38 cellular contexts compared by ENCODE assay signal in genomic region chr13:70173236-70173959, GRCh38.
DNase-seq lines count a peak whose midpoint lies in the region; ATAC-seq and TF ChIP-seq lines count a peak whose summit lies in the region.
"Had no signal": no experiment of that assay in that cellular context is flagged by ENCODE, and none has a peak within 500 bp of the region (broad histone marks: within the 10 kb centered on the region; RNA-seq: fewer than 3 reads in every experiment).

No MANE protein-coding gene starts in this region.

- H3K4me1 Mint-ChIP-seq in endodermal cell: no peaks in the 10 kb centered on the region
- no peaks in the 10 kb centered on the region for H3K4me1 Mint-ChIP-seq in stimulated activated effector memory CD8-positive, alpha-beta T cell treated with anti-CD3 and anti-CD28 coated beads, Interleukin-12 subunit alpha, Interleukin-12 subunit beta, amount 100 ng/mL, for 72 hours
- H3K4me1 Mint-ChIP-seq: CD14-positive monocyte, immature natural killer cell, memory B cell, neural crest cell had no signal

- TF ChIP-seq POLR2A in transverse colon (IDR thresholded peaks at IDR 0.05): no peak

- H3K9ac ChIP-seq in OCI-LY3 (ENCODE audit: low read length) (no peak overlapping the region), endodermal cell (ENCODE audit: extremely low read depth, low read length, poor library complexity, severe bottlenecking) (no peak overlapping the region), neural cell (ENCODE audit: low read length) (no peak overlapping the region)
- H3K9ac ChIP-seq: GM23248, parathyroid adenoma had no signal

- H3K4me2 ChIP-seq in OCI-LY3 (ENCODE audit: low read length) (no peak overlapping the region), neural cell (ENCODE audit: low read length) (no peak overlapping the region)
- H3K4me2 ChIP-seq: hepatocyte, smooth muscle cell had no signal

- intact Hi-C loops in transverse colon (cut with DNase I; ENCODE audit: low total_unique reads): no loop called here

- DNase-seq in NCI-H1092 treated with DMSO at 0.1 percent for 48 hours (lab: John Stamatoyannopoulos, UW): peak; percentile 32
- no peak for DNase-seq in NCI-H1092 (lab: John Stamatoyannopoulos, UW)
- peak; percentile 47 for DNase-seq in endodermal cell
- DNase-seq in transverse colon: no peak
- DNase-seq in stimulated activated effector memory CD8-positive, alpha-beta T cell treated with anti-CD3 and anti-CD28 coated beads, Interleukin-12 subunit alpha, Interleukin-12 subunit beta, amount 100 ng/mL, for 72 hours (ENCODE audit: low spot score in 2 of 2): no peak
- DNase-seq: 8988T; activated CD4-positive, alpha-beta T cell treated with anti-CD3 and anti-CD28 coated beads for 1 hour; activated CD8-positive, alpha-beta memory T cell treated with anti-CD3 and anti-CD28 coated beads for 24 hours; activated naive CD4-positive, alpha-beta T cell treated with anti-CD3 and anti-CD28 coated beads, Interleukin-2, amount 50 U/mL, for 16 hours; activated T-cell treated with anti-CD3 and anti-CD28 coated beads for 4 hours; amniotic stem cell; Caco-2; DMS53; gastrocnemius medialis; GM23248; HFFc6; immature natural killer cell; NCI-H1048; NCI-H2029 treated with DMSO at 0.1 percent for 48 hours; NCI-H446 treated with DMSO at 0.1 percent for 48 hours; NCI-H82; stimulated activated CD4-positive, alpha-beta T cell treated with anti-CD3 and anti-CD28 coated beads, Interleukin-1b, Interleukin-23, amount 100 ng/mL, for 48 hours; T-helper 2 cell; testis had no signal

- WGBS in endodermal cell (ENCODE audit: insufficient coverage in 1 of 2, insufficient read length in 1 of 2), 2 experiments: 78 to 100% methylated on average over 1 to 2 of the region's 2 CpGs
- WGBS in transverse colon (ENCODE audit: low coverage in 1 of 2), 2 donors: 44 to 47% methylated on average over 1 to 2 of the region's 2 CpGs

- no peak for TF ChIP-seq RAD21 in neural cell (conservative IDR thresholded peaks at IDR 0.05)

- H4K20me1 ChIP-seq in OCI-LY3 (ENCODE audit: insufficient read depth, low read length): no peaks in the 10 kb centered on the region
- H4K20me1 ChIP-seq in neural cell (ENCODE audit: insufficient read depth): no peaks in the 10 kb centered on the region

- H3K36me3 ChIP-seq in OCI-LY3 (replicated peaks; ENCODE audit: low read depth, low read length) (no peaks in the 10 kb centered on the region), endodermal cell (ENCODE audit: control insufficient read depth, insufficient read depth, low read length) (no peaks in the 10 kb centered on the region), neural cell (ENCODE audit: insufficient read depth, low read length) (no peaks in the 10 kb centered on the region), transverse colon (no peaks in the 10 kb centered on the region)
- H3K36me3 ChIP-seq: breast epithelium, gastrocnemius medialis had no signal

- H3K79me2 ChIP-seq in OCI-LY3 (ENCODE audit: low read length) (no peaks in the 10 kb centered on the region), neural cell (replicated peaks; ENCODE audit: insufficient read depth, low read length) (no peaks in the 10 kb centered on the region)
- H3K79me2 ChIP-seq: hepatocyte, parathyroid adenoma had no signal

- H3K27ac Mint-ChIP-seq in endodermal cell: no peak overlapping the region
- H3K27ac Mint-ChIP-seq in stimulated activated effector memory CD8-positive, alpha-beta T cell treated with anti-CD3 and anti-CD28 coated beads, Interleukin-12 subunit alpha, Interleukin-12 subunit beta, amount 100 ng/mL, for 72 hours: no peak overlapping the region
- H3K27ac Mint-ChIP-seq: activated T-helper 2 cell treated with anti-CD3 and anti-CD28 coated beads, Interferon-gamma antibody, Interleukin-2, Interleukin-4, amounts not matched to agents 10 μg/mL and 5 μg/mL and 100 μg/mL, durations not matched to agents 14 hours and 24 hours and 36 hours; CD14-positive monocyte; HFFc6; immature natural killer cell; memory B cell; stimulated activated naive CD8-positive, alpha-beta T cell treated with anti-CD3 and anti-CD28 coated beads, Interleukin-15, Interleukin-2, amounts not matched to agents 100 ng/mL and 50 ng/mL, for 24 hours had no signal

- H3K36me3 Mint-ChIP-seq in endodermal cell (ENCODE audit: low read depth): no peaks in the 10 kb centered on the region
- no peaks in the 10 kb centered on the region for H3K36me3 Mint-ChIP-seq in stimulated activated effector memory CD8-positive, alpha-beta T cell treated with anti-CD3 and anti-CD28 coated beads, Interleukin-12 subunit alpha, Interleukin-12 subunit beta, amount 100 ng/mL, for 72 hours
- H3K36me3 Mint-ChIP-seq: CD14-positive monocyte, immature natural killer cell, memory B cell had no signal

- H3K4me1 ChIP-seq in OCI-LY3 (ENCODE audit: low read length) (no peaks in the 10 kb centered on the region), endodermal cell (ENCODE audit: control insufficient read depth, insufficient read depth, low read length) (no peaks in the 10 kb centered on the region), transverse colon (no peaks in the 10 kb centered on the region)
- H3K4me1 ChIP-seq: breast epithelium, Caco-2, gastrocnemius medialis, parathyroid adenoma, testis had no signal

- no peak overlapping the region for H3K4me3 Mint-ChIP-seq in endodermal cell
- no peak overlapping the region for H3K4me3 Mint-ChIP-seq in stimulated activated effector memory CD8-positive, alpha-beta T cell treated with anti-CD3 and anti-CD28 coated beads, Interleukin-12 subunit alpha, Interleukin-12 subunit beta, amount 100 ng/mL, for 72 hours
- H3K4me3 Mint-ChIP-seq: CD14-positive monocyte; HFFc6; immature natural killer cell; memory B cell; neural crest cell; stimulated activated naive CD8-positive, alpha-beta T cell treated with anti-CD3 and anti-CD28 coated beads, Interleukin-15, Interleukin-2, amounts not matched to agents 100 ng/mL and 50 ng/mL, for 24 hours had no signal

- TF ChIP-seq CTCF in OCI-LY3 (IDR thresholded peaks at IDR 0.05; ENCODE audit: low read depth, low read length) (no peak), endodermal cell (conservative IDR thresholded peaks at IDR 0.05) (no peak), neural cell (IDR thresholded peaks at IDR 0.05; ENCODE audit: poor library complexity, severe bottlenecking) (no peak), transverse colon (IDR thresholded peaks at IDR 0.05) (no peak)

- no peak for ATAC-seq in GM21576 (IDR thresholded peaks at IDR 0.05; ENCODE audit: unreplicated experiment)
- ATAC-seq in stimulated activated effector memory CD8-positive, alpha-beta T cell treated with anti-CD3 and anti-CD28 coated beads, Interleukin-12 subunit alpha, Interleukin-12 subunit beta, amount 100 ng/mL, for 72 hours: no peak
- ATAC-seq: gastrocnemius medialis, left lobe of liver had no signal

- H2AFZ ChIP-seq in OCI-LY3 (ENCODE audit: low read depth, low read length): peak overlapping the region; percentile 20
- H2AFZ ChIP-seq in neural cell (ENCODE audit: low read depth, low read length): no peak overlapping the region
- H2AFZ ChIP-seq: GM23248, hepatocyte, parathyroid adenoma had no signal

- H3F3A ChIP-seq in neural cell (ENCODE audit: insufficient read depth, low read length, poor library complexity, severe bottlenecking): no peaks in the 10 kb centered on the region

- H3K9me2 ChIP-seq in neural cell (ENCODE audit: insufficient read depth, low read length): no peaks in the 10 kb centered on the region

- in situ Hi-C loops in transverse colon (cut with MboI; ENCODE audit: low pct_ligation_motif_present in 1 of 4, low pct_unique_long_range_greater_than_20kb in 1 of 4, low sequenced_read_pairs in 3 of 4): no loop called here

- no peak overlapping the region for H3K4me3 ChIP-seq in OCI-LY3 (ENCODE audit: low read length)
- no peak overlapping the region for H3K4me3 ChIP-seq in endodermal cell (ENCODE audit: low read length)
- H3K4me3 ChIP-seq in neural cell (ENCODE audit: low read length): no peak overlapping the region
- no peak overlapping the region for H3K4me3 ChIP-seq in transverse colon
- H3K4me3 ChIP-seq: breast epithelium, gastrocnemius medialis, GM23248, hepatocyte, SK-N-MC, smooth muscle cell, testis had no signal

- TF ChIP-seq EP300 in neural cell (conservative IDR thresholded peaks at IDR 0.05; ENCODE audit: poor library complexity, severe bottlenecking): peak; percentile 40
- TF ChIP-seq EP300 in transverse colon (IDR thresholded peaks at IDR 0.05; ENCODE audit: low read depth): no peak

- H3K9me3 ChIP-seq in OCI-LY3 (ENCODE audit: insufficient read depth, low read length) (no peaks in the 10 kb centered on the region), endodermal cell (ENCODE audit: control insufficient read depth, low read length) (no peaks in the 10 kb centered on the region), neural cell (ENCODE audit: low read length) (no peaks in the 10 kb centered on the region), transverse colon (no peaks in the 10 kb centered on the region)
- H3K9me3 ChIP-seq: breast epithelium, Caco-2, gastrocnemius medialis, testis had no signal

- no peaks in the 10 kb centered on the region for H3K27me3 Mint-ChIP-seq in endodermal cell (ENCODE audit: insufficient read depth)
- H3K27me3 Mint-ChIP-seq: memory B cell; stimulated activated naive CD8-positive, alpha-beta T cell treated with anti-CD3 and anti-CD28 coated beads, Interleukin-15, Interleukin-2, amounts not matched to agents 100 ng/mL and 50 ng/mL, for 24 hours had no signal

- no peak overlapping the region for H3K27ac ChIP-seq in OCI-LY3 (ENCODE audit: low read length)
- H3K27ac ChIP-seq in endodermal cell (ENCODE audit: low read depth, low read length): no peak overlapping the region
- H3K27ac ChIP-seq in neural cell (ENCODE audit: low read length): peak overlapping the region; percentile 42
- H3K27ac ChIP-seq in transverse colon: no peak overlapping the region
- H3K27ac ChIP-seq: breast epithelium, gastrocnemius medialis, GM23248, hepatocyte, parathyroid adenoma, SK-N-MC, testis had no signal

- no peaks in the 10 kb centered on the region for H3K9me3 Mint-ChIP-seq in endodermal cell
- H3K9me3 Mint-ChIP-seq in stimulated activated effector memory CD8-positive, alpha-beta T cell treated with anti-CD3 and anti-CD28 coated beads, Interleukin-12 subunit alpha, Interleukin-12 subunit beta, amount 100 ng/mL, for 72 hours: peaks cover 30% of the 10 kb centered on the region

- H3K27me3 ChIP-seq in OCI-LY3 (ENCODE audit: low read depth, low read length) (no peaks in the 10 kb centered on the region), endodermal cell (ENCODE audit: control insufficient read depth, insufficient read depth, low read length, poor library complexity, severe bottlenecking) (no peaks in the 10 kb centered on the region), neural cell (ENCODE audit: insufficient read depth, low read depth, low read length) (no peaks in the 10 kb centered on the region), transverse colon (no peaks in the 10 kb centered on the region)
- H3K27me3 ChIP-seq: breast epithelium, gastrocnemius medialis, hepatocyte, testis had no signal

TF ChIP-seq in neural cell, 6 proteins besides CTCF, POLR2A, EP300 and RAD21 (continues in another document):
- no peak for TF ChIP-seq POLR2AphosphoS5 (IDR thresholded peaks at IDR 0.05)

Comparison
In these comparisons a context has a peak if more than half of its experiments do, and no peak if none do; other contexts are left out.
1. DNase-seq: peak in NCI-H1092 treated with DMSO at 0.1 percent for 48 hours (single experiment) and endodermal cell (single experiment); none in NCI-H1092 (single experiment), transverse colon (single experiment) and stimulated activated effector memory CD8-positive, alpha-beta T cell treated with anti-CD3 and anti-CD28 coated beads, Interleukin-12 subunit alpha, Interleukin-12 subunit beta, amount 100 ng/mL, for 72 hours (0 of 2).